1 cellular context compared by ENCODE assay signal in the genomic region with DNA sequence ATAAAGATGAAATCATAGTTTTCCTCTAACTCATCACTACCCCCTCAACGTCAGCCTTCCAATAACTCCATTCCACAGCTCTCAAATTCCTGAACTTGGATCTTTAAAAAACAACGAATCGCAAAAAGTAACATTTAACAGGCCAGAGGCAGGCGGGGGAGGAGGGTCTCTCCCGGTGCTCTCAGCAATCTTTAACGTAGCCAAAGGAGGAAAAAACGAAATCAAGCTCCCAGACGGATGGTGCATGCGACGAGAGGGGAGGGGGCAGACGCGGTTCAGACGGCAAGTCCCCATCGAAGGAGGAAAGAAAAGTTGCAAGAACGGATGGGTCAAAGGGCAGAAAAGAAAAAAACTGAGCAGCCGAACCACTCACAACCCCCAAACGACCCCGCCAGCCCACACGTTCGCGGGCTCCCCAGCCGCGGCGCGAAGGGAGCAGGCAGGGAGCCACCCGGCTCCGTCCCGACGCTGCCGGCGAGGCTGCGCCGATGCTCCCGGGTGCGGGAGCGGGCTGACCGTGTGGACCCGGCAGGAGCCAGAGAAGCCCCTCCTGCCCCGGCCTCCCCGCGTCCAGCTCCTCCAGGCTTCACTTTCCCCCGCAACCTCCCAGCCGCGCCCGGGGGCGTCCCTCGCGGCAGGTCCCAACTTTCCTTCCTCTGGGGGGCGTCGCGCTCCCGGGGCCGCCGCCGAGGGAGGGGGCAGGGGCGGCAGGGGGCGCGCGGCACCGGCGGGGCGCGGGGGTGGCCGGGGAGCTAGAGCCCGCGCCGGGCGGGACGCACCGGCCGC.
A peak's percentile ranks its signal among the peaks of the same experiment; 100 is the strongest.
TF ChIP-seq lines count a peak whose summit lies in the region.

No MANE protein-coding gene starts in this region.

TF ChIP-seq in HepG2, 621 proteins besides CTCF, POLR2A, EP300 and RAD21 (continued from another document and continues in another):
- TF ChIP-seq, protein P1, sequence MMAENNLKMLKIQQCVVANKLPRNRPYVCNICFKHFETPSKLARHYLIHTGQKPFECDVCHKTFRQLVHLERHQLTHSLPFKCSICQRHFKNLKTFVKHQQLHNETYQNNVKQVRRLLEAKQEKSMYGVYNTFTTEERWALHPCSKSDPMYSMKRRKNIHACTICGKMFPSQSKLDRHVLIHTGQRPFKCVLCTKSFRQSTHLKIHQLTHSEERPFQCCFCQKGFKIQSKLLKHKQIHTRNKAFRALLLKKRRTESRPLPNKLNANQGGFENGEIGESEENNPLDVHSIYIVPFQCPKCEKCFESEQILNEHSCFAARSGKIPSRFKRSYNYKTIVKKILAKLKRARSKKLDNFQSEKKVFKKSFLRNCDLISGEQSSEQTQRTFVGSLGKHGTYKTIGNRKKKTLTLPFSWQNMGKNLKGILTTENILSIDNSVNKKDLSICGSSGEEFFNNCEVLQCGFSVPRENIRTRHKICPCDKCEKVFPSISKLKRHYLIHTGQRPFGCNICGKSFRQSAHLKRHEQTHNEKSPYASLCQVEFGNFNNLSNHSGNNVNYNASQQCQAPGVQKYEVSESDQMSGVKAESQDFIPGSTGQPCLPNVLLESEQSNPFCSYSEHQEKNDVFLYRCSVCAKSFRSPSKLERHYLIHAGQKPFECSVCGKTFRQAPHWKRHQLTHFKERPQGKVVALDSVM (CRISPR knock-in tag; IDR thresholded peaks at IDR 0.05) = no peak
- no peak for TF ChIP-seq SKIL (CRISPR knock-in tag; IDR thresholded peaks at IDR 0.05; ENCODE audit: borderline replicate concordance)
- TF ChIP-seq ZNF589 (CRISPR knock-in tag; conservative IDR thresholded peaks at IDR 0.05) = no peak
- TF ChIP-seq, protein P2, sequence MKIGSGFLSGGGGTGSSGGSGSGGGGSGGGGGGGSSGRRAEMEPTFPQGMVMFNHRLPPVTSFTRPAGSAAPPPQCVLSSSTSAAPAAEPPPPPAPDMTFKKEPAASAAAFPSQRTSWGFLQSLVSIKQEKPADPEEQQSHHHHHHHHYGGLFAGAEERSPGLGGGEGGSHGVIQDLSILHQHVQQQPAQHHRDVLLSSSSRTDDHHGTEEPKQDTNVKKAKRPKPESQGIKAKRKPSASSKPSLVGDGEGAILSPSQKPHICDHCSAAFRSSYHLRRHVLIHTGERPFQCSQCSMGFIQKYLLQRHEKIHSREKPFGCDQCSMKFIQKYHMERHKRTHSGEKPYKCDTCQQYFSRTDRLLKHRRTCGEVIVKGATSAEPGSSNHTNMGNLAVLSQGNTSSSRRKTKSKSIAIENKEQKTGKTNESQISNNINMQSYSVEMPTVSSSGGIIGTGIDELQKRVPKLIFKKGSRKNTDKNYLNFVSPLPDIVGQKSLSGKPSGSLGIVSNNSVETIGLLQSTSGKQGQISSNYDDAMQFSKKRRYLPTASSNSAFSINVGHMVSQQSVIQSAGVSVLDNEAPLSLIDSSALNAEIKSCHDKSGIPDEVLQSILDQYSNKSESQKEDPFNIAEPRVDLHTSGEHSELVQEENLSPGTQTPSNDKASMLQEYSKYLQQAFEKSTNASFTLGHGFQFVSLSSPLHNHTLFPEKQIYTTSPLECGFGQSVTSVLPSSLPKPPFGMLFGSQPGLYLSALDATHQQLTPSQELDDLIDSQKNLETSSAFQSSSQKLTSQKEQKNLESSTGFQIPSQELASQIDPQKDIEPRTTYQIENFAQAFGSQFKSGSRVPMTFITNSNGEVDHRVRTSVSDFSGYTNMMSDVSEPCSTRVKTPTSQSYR (CRISPR knock-in tag; IDR thresholded peaks at IDR 0.05; ENCODE audit: borderline replicate concordance) = no peak
- TF ChIP-seq, protein P3, sequence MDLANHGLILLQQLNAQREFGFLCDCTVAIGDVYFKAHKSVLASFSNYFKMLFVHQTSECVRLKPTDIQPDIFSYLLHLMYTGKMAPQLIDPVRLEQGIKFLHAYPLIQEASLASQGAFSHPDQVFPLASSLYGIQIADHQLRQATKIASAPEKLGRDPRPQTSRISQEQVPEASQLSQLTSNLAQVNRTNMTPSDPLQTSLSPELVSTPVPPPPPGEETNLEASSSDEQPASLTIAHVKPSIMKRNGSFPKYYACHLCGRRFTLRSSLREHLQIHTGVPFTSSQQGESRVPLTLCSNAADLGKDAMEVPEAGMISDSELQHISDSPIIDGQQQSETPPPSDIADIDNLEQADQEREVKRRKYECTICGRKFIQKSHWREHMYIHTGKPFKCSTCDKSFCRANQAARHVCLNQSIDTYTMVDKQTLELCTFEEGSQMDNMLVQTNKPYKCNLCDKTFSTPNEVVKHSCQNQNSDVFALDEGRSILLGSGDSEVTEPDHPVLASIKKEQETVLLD (CRISPR knock-in tag; IDR thresholded peaks at IDR 0.05; ENCODE audit: low read depth) = peak; percentile 56; the same call in 1 of the 2 replicates
- TF ChIP-seq YEATS2 (CRISPR knock-in tag; IDR thresholded peaks at IDR 0.05; ENCODE audit: borderline replicate concordance) = no peak
- TF ChIP-seq SALL1 (CRISPR knock-in tag; IDR thresholded peaks at IDR 0.05) = 0 out of 2 replicates have a peak, but pooled peaks have one; percentile 16
- peak; percentile 51 for TF ChIP-seq KDM2A (CRISPR knock-in tag; IDR thresholded peaks at IDR 0.05; ENCODE audit: borderline replicate concordance, low read depth)
- no peak for TF ChIP-seq ZNF878 (CRISPR knock-in tag; IDR thresholded peaks at IDR 0.05)
- TF ChIP-seq ARNT (IDR thresholded peaks at IDR 0.05) = no peak
- no peak for TF ChIP-seq SP5 (CRISPR knock-in tag; IDR thresholded peaks at IDR 0.05; ENCODE audit: borderline replicate concordance, low read depth)
- peak; percentile 22; the same call in 1 of the 2 replicates for TF ChIP-seq ZNF563 (CRISPR knock-in tag; IDR thresholded peaks at IDR 0.05)
- TF ChIP-seq HNF4G (IDR thresholded peaks at IDR 0.05; ENCODE audit: borderline replicate concordance, low read depth, low read length) = no peak
- no peak for TF ChIP-seq HNF4G (CRISPR knock-in tag; IDR thresholded peaks at IDR 0.05; ENCODE audit: borderline replicate concordance, low read depth)
- TF ChIP-seq SMARCE1 (IDR thresholded peaks at IDR 0.05; ENCODE audit: borderline replicate concordance) = no peak
- TF ChIP-seq, protein P4, sequence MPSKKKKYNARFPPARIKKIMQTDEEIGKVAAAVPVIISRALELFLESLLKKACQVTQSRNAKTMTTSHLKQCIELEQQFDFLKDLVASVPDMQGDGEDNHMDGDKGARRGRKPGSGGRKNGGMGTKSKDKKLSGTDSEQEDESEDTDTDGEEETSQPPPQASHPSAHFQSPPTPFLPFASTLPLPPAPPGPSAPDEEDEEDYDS (CRISPR knock-in tag; IDR thresholded peaks at IDR 0.05) = no peak
- TF ChIP-seq, protein P5, sequence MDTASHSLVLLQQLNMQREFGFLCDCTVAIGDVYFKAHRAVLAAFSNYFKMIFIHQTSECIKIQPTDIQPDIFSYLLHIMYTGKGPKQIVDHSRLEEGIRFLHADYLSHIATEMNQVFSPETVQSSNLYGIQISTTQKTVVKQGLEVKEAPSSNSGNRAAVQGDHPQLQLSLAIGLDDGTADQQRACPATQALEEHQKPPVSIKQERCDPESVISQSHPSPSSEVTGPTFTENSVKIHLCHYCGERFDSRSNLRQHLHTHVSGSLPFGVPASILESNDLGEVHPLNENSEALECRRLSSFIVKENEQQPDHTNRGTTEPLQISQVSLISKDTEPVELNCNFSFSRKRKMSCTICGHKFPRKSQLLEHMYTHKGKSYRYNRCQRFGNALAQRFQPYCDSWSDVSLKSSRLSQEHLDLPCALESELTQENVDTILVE (CRISPR knock-in tag; IDR thresholded peaks at IDR 0.05) = peak; percentile 21; the same call in 1 of the 2 replicates
- TF ChIP-seq ZSCAN29 (CRISPR knock-in tag; conservative IDR thresholded peaks at IDR 0.05) = no peak
- no peak for TF ChIP-seq ZFP62 (CRISPR knock-in tag; IDR thresholded peaks at IDR 0.05)
- TF ChIP-seq FOXA1 (IDR thresholded peaks at IDR 0.05) = no peak
- no peak for TF ChIP-seq FOXA1 (CRISPR knock-in tag; IDR thresholded peaks at IDR 0.05)
- TF ChIP-seq HIVEP1 (CRISPR knock-in tag; IDR thresholded peaks at IDR 0.05) = 0 out of 2 replicates have a peak, but pooled peaks have one; percentile 31
- TF ChIP-seq ELF1 (CRISPR knock-in tag; IDR thresholded peaks at IDR 0.05) = no peak
- no peak for TF ChIP-seq TGIF2 (CRISPR knock-in tag; IDR thresholded peaks at IDR 0.05)
- no peak for TF ChIP-seq NONO (IDR thresholded peaks at IDR 0.05)
- TF ChIP-seq NONO (CRISPR knock-in tag; conservative IDR thresholded peaks at IDR 0.05) = peak; percentile 34; the same call in 1 of the 2 replicates
- TF ChIP-seq BATF2 (CRISPR knock-in tag; IDR thresholded peaks at IDR 0.05) = no peak
- peak; percentile 25; the same call in 1 of the 2 replicates for TF ChIP-seq ZNF501 (CRISPR knock-in tag; IDR thresholded peaks at IDR 0.05)
- no peak for TF ChIP-seq SP4 (CRISPR knock-in tag; IDR thresholded peaks at IDR 0.05)
- peak; percentile 51 for TF ChIP-seq ZNF687 (CRISPR knock-in tag; IDR thresholded peaks at IDR 0.05)
- TF ChIP-seq ZKSCAN1 (IDR thresholded peaks at IDR 0.05; ENCODE audit: low read length) = no peak
- TF ChIP-seq, protein P6, sequence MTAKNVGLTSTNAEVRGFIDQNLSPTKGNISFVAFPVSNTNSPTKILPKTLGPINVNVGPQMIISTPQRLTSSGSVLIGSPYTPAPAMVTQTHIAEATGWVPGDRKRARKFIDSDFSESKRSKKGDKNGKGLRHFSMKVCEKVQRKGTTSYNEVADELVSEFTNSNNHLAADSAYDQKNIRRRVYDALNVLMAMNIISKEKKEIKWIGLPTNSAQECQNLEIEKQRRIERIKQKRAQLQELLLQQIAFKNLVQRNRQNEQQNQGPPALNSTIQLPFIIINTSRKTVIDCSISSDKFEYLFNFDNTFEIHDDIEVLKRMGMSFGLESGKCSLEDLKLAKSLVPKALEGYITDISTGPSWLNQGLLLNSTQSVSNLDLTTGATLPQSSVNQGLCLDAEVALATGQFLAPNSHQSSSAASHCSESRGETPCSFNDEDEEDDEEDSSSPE (CRISPR knock-in tag; IDR thresholded peaks at IDR 0.05) = no peak
- no peak for TF ChIP-seq POLR2AphosphoS2 (IDR thresholded peaks at IDR 0.05; ENCODE audit: low read depth, low read length)
- TF ChIP-seq SIX4 (CRISPR knock-in tag; IDR thresholded peaks at IDR 0.05) = no peak
- TF ChIP-seq CHCHD3 (CRISPR knock-in tag; IDR thresholded peaks at IDR 0.05) = no peak
- TF ChIP-seq MED1 (CRISPR knock-in tag; IDR thresholded peaks at IDR 0.05) = no peak
- TF ChIP-seq HINFP (CRISPR knock-in tag; IDR thresholded peaks at IDR 0.05; ENCODE audit: low read depth) = no peak
- TF ChIP-seq ZC3H13 (CRISPR knock-in tag; IDR thresholded peaks at IDR 0.05) = peak; percentile 47; the same call in 1 of the 2 replicates
- TF ChIP-seq HNRNPK (IDR thresholded peaks at IDR 0.05; ENCODE audit: low read depth, low read length, poor library complexity, severe bottlenecking) = peak; percentile 23
